Comparison of ENCODE assay signal across 8 cellular contexts in the genomic region with DNA sequence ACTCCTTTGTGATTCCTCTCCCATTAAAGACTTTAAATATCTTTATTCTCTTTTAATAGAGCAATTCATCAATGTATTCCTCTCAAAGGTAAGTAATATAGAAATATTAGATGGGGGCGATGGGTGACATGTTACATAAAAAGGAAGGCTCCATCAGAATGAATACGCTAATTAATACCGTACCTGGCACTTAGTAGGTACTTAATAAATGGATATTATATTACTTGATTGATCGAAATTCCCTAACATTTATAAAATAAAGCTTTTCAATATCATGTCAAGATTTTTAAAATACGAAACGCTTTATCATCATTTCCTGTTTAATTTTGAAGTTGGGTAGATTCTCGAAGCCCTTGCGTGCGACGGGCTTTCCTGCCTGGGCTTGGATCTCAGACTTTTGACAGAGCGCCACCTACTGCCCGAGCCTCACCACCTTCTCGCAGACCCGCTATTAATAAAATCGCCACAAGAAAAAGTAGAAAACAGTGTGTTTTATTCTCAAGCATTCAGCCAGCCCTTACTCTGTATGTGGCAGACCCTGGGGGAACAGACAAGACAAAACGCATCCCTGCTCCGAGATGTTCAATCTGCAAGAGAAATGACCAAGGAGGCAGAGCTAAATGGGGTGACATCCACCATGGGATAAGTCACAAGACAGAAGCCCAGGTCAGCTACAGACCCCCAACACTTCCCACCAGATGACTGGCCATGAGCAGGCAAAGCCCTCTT.
A peak's percentile ranks its signal among the peaks of the same experiment; 100 is the strongest.
DNase-seq lines count a peak whose midpoint lies in the region; ATAC-seq, FAIRE-seq and TF ChIP-seq lines count a peak whose summit lies in the region.

No MANE protein-coding gene starts in this region.

- peaks cover 13% of the 10 kb centered on the region for H3K4me1 Mint-ChIP-seq in progenitor cell of endocrine pancreas (ENCODE audit: low read depth)

- no peaks in the 10 kb centered on the region for H3K36me3 Mint-ChIP-seq in progenitor cell of endocrine pancreas (ENCODE audit: insufficient read depth)

- H3K4me3 ChIP-seq in upper lobe of right lung: no peak overlapping the region

- no peak overlapping the region for H3K4me3 Mint-ChIP-seq in progenitor cell of endocrine pancreas (ENCODE audit: low read depth)

- no peak for FAIRE-seq in HTR-8/SVneo (lab: Jason Lieb, UNC)

- in situ Hi-C loops in SK-MEL-5 (cut with HindIII; ENCODE audit: low pct_unique_long_range_greater_than_20kb, low sequenced_read_pairs): no loop called here

- no peak overlapping the region for H3K27ac ChIP-seq in upper lobe of right lung

- no peaks in the 10 kb centered on the region for H3K9me3 ChIP-seq in upper lobe of right lung

- H3K36me3 ChIP-seq in upper lobe of right lung: no peaks in the 10 kb centered on the region

- peaks cover 3% of the 10 kb centered on the region for H3K9me3 Mint-ChIP-seq in progenitor cell of endocrine pancreas (ENCODE audit: low read depth)

- TF ChIP-seq CTCF in progenitor cell of endocrine pancreas (IDR thresholded peaks at IDR 0.05; ENCODE audit: unreplicated experiment) (peak; percentile 84), upper lobe of right lung (IDR thresholded peaks at IDR 0.05) (peak; percentile 83)

- intact Hi-C loops in upper lobe of right lung (cut with DNase I): no loop called here

- H3K27ac Mint-ChIP-seq in progenitor cell of endocrine pancreas: no peak overlapping the region

- peak; percentile 81 for DNase-seq in DMS 273 (lab: John Stamatoyannopoulos, UW; ENCODE audit: unreplicated experiment)
- peak; percentile 69 for DNase-seq in HTR-8/SVneo (ENCODE audit: insufficient read length, low spot score)
- peak; percentile 76 for DNase-seq in SK-MEL-5 (ENCODE audit: low read depth, low spot score)
- peak; percentile 80 for DNase-seq in activated naive CD4-positive, alpha-beta T cell treated with Interleukin-2 at 50 U/mL for 16 hours
- peak; percentile 53 for DNase-seq in glomerular visceral epithelial cell (ENCODE audit: extremely low spot score)
- DNase-seq in progenitor cell of endocrine pancreas (ENCODE audit: low spot score, unreplicated experiment): peak; percentile 50
- DNase-seq in upper lobe of right lung: peak; percentile 83

- H3K27me3 ChIP-seq in upper lobe of right lung: no peaks in the 10 kb centered on the region

- peaks cover 3% of the 10 kb centered on the region for H3K4me1 ChIP-seq in upper lobe of right lung

- H3K27me3 Mint-ChIP-seq in progenitor cell of endocrine pancreas: peaks cover 30% of the 10 kb centered on the region

- peak; percentile 80 for ATAC-seq in upper lobe of right lung
- ATAC-seq in GM19351 (IDR thresholded peaks at IDR 0.05; ENCODE audit: unreplicated experiment): no peak
